In the genomic region with DNA sequence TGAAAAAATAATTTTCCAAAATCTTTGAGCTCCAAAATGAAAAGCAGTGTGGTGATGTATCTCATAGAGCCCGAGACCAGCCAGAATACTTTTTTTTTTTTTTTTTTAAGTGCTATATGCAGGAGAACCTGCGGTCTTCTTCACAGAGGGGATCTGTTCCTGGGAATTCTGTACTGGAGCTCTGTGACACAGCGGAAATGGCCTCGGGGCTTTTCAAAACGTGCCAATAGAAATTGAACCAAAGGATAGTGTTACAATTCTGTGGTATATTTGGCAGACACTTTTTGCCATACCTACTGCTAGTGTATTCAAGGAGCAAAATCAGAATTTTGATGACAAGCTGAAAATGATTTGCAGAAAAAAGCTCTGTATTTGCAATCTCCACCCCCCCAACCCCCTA, we compare ENCODE assay signal across 18 cellular contexts.
"Had no signal": no experiment of that assay in that cellular context is flagged by ENCODE, and none has a peak within 500 bp of the region (broad histone marks: within the 10 kb centered on the region; RNA-seq: fewer than 3 reads in every experiment).

No MANE protein-coding gene starts in this region.

- H3K4me3 ChIP-seq: PC-9 had no signal

- ATAC-seq: activated CD4-positive, CD25-positive, alpha-beta regulatory T cell treated with anti-CD3 and anti-CD28 coated beads, Interleukin-2, amount 50 U/mL, for 24 hours; activated CD8-positive, alpha-beta T cell treated with anti-CD3 and anti-CD28 coated beads for 36 hours; activated T-cell treated with anti-CD3 and anti-CD28 coated beads, Interleukin-2, amount 50 U/mL, for 72 hours; SK-N-SH treated with all-trans-retinoic acid at 6 μM for 48 hours had no signal

- DNase-seq: activated CD4-positive, alpha-beta T cell treated with anti-CD3 and anti-CD28 coated beads for 4 hours; activated CD8-positive, alpha-beta memory T cell treated with anti-CD3 and anti-CD28 coated beads, Interleukin-2, amount 50 U/mL, for 4 hours; activated CD8-positive, alpha-beta T cell treated with anti-CD3 and anti-CD28 coated beads for 36 hours; activated gamma-delta T cell treated with Interleukin-2 at 50 U/mL for 16 hours; activated naive CD4-positive, alpha-beta T cell treated with anti-CD3 and anti-CD28 coated beads, Interleukin-2, amount 10 ng/mL, durations not matched to agents 7 days and 5 days; activated naive CD8-positive, alpha-beta T cell treated with anti-CD3 and anti-CD28 coated beads for 36 hours; activated T-cell treated with anti-CD3 and anti-CD28 coated beads, Interleukin-2, amount 50 U/mL, for 72 hours; NCI-H1092; NCI-H1417; NCI-H2029; NCI-H345; NCI-H510A; NCI-H526 treated with DMSO at 0.1 percent for 48 hours; PC-9; SIG-M5; SW 1271 had no signal

- H3K27ac ChIP-seq: PC-9 had no signal
